Comparison of ENCODE assay signal across 8 cellular contexts in genomic region chr3:102179321-102180290, GRCh38.
DNase-seq lines count a peak whose midpoint lies in the region; ATAC-seq and TF ChIP-seq lines count a peak whose summit lies in the region.

No MANE protein-coding gene starts in this region.

- H3K4me2 ChIP-seq in BLaER1 treated with 17β-estradiol and CSF1 and Interleukin-3, amounts not matched to agents 10 nM and 100 nM: peak overlapping the region; percentile 7 to 62 (median 45); a peak in 15 of 22 replicates
- no peak overlapping the region for H3K4me2 ChIP-seq in PC-9

- no peaks in the 10 kb centered on the region for H3F3A ChIP-seq in PC-9 (ENCODE audit: insufficient read depth, low read depth)

- no peak overlapping the region for H3K27ac ChIP-seq in BLaER1 treated with 17β-estradiol and CSF1 and Interleukin-3, amounts not matched to agents 10 nM and 100 nM
- H3K27ac ChIP-seq in PC-9: no peak overlapping the region

- H3K9me2 ChIP-seq in PC-9 (ENCODE audit: insufficient read depth): no peaks in the 10 kb centered on the region; the same call in 1 of the 2 replicates

- no peaks in the 10 kb centered on the region for H3K27me3 ChIP-seq in BLaER1 treated with 17β-estradiol and CSF1 and Interleukin-3, amounts not matched to agents 10 nM and 100 nM
- no peaks in the 10 kb centered on the region for H3K27me3 ChIP-seq in PC-9 (ENCODE audit: insufficient read depth, low read depth)

- H3K36me3 ChIP-seq in BLaER1 treated with 17β-estradiol and CSF1 and Interleukin-3, amounts not matched to agents 10 nM and 100 nM: no peaks in the 10 kb centered on the region
- no peaks in the 10 kb centered on the region for H3K36me3 ChIP-seq in PC-9 (ENCODE audit: low read depth)

- no peak overlapping the region for H3K9ac ChIP-seq in BLaER1 treated with 17β-estradiol and CSF1 and Interleukin-3, amounts not matched to agents 10 nM and 100 nM

- no peak overlapping the region for H3K4me3 ChIP-seq in BLaER1 treated with 17β-estradiol and CSF1 and Interleukin-3, amounts not matched to agents 10 nM and 100 nM
- H3K4me3 ChIP-seq in PC-9: no peak overlapping the region

- H3K4me1 ChIP-seq in BLaER1 treated with 17β-estradiol and CSF1 and Interleukin-3, amounts not matched to agents 10 nM and 100 nM: peaks cover 14 to 63% (median 35%) of the 10 kb centered on the region in 10 experiments
- peaks cover 18% of the 10 kb centered on the region for H3K4me1 ChIP-seq in PC-9 (replicated peaks; ENCODE audit: insufficient read depth)

- POLR2A ChIA-PET in PC-9 (lab: Charles Lee; ENCODE audit: unreplicated experiment): interaction anchor here (0.6 to 0.8 kb wide), 10 partner anchors 7 to 330 kb away, joined by 3 to 16 read pairs (median 4); partner anchors contain the start of gene NFKBIZ

- ATAC-seq in GM21360 (IDR thresholded peaks at IDR 0.05; ENCODE audit: unreplicated experiment): peak; percentile 80
- no peak for ATAC-seq in GM21717 (IDR thresholded peaks at IDR 0.05; ENCODE audit: unreplicated experiment)

- H3K79me2 ChIP-seq in PC-9 (ENCODE audit: low read depth): no peaks in the 10 kb centered on the region

- CTCF ChIA-PET in PC-9 (lab: Charles Lee): interaction anchor here (0.5 to 1.0 kb wide), 4 partner anchors 46 to 309 kb away, joined by 3 to 6 read pairs (median 5); no protein-coding TSS in a partner anchor

- H4K20me1 ChIP-seq in BLaER1 treated with 17β-estradiol and CSF1 and Interleukin-3, amounts not matched to agents 10 nM and 100 nM: no peaks in the 10 kb centered on the region
- H4K20me1 ChIP-seq in PC-9 (ENCODE audit: insufficient read depth): no peaks in the 10 kb centered on the region

- H2AFZ ChIP-seq in PC-9: no peak overlapping the region

- BruUV-seq in PC-9 (replicated peaks; lab: Mats Ljungman, UMichigan): TSS peak; percentile 69

- no peak for TF ChIP-seq CTCF in PC-9 (conservative IDR thresholded peaks at IDR 0.05)

- intact Hi-C loops in PC-9 (cut with micrococcal nuclease; ENCODE audit: unreplicated experiment): loop anchor here (1.0 to 5.0 kb wide), 4 partner anchors 16 to 197 kb away; no protein-coding TSS in a partner anchor

- peaks cover 0 to 5% (median 0%) of the 10 kb centered on the region in 11 experiments; a peak in 1 of 22 replicates for H3K9me3 ChIP-seq in BLaER1 treated with 17β-estradiol and CSF1 and Interleukin-3, amounts not matched to agents 10 nM and 100 nM (replicated peaks in 1 of 11)
- H3K9me3 ChIP-seq in PC-9 (ENCODE audit: insufficient read depth, low read depth): no peaks in the 10 kb centered on the region

- DNase-seq in PC-9: no peak
- DNase-seq in kidney glomerular epithelial cell (lab: John Stamatoyannopoulos, UW): peak; percentile 83
- DNase-seq in GDM1 (lab: John Stamatoyannopoulos, UW): no peak
- DNase-seq in NK-92 treated with Interleukin-12 subunit alpha and Interleukin-12 subunit beta, amount 100 ng/mL, for 24 hours (lab: John Stamatoyannopoulos, UW): no peak
- no peak for DNase-seq in activated CD4-positive, alpha-beta T cell treated with anti-CD3 and anti-CD28 coated beads, Interleukin-2, amount 50 U/mL, for 1 hour
